ENCODE assay signal across 15 cellular contexts in genomic region chr4:18691431-18692200, GRCh38.
DNase-seq lines count a peak whose midpoint lies in the region; ATAC-seq and TF ChIP-seq lines count a peak whose summit lies in the region.
"Had no signal": no experiment of that assay in that cellular context is flagged by ENCODE, and none has a peak within 500 bp of the region (broad histone marks: within the 10 kb centered on the region; RNA-seq: fewer than 3 reads in every experiment).

No MANE protein-coding gene starts in this region.

- WGBS in HUES64 = 5% methylated on average over 9 of the region's 9 CpGs

- peaks cover 60% of the 10 kb centered on the region for H3K4me1 Mint-ChIP-seq in WTC11
- no peaks in the 10 kb centered on the region for H3K4me1 Mint-ChIP-seq in activated T-helper 1 cell treated with anti-CD3 and anti-CD28 coated beads, Interleukin-12 subunit alpha, Interleukin-12 subunit beta, Interleukin-2, Interleukin-4 antibody, amounts not matched to agents 30 ng/mL and 10 ng/mL and 1 ng/mL, durations not matched to agents 14 hours and 24 hours and 36 hours (ENCODE audit: low read depth)
- H3K4me1 Mint-ChIP-seq: CD4-positive, CD25-positive, alpha-beta regulatory T cell; naive B cell had no signal

- 0 out of 2 replicates have a peak overlapping the region, but pooled peaks have one; percentile 0 for H3K4me3 ChIP-seq in HUES64 (ENCODE audit: low read length)
- no peak overlapping the region for H3K4me3 ChIP-seq in retinal pigment epithelial cell (ENCODE audit: low read length)
- H3K4me3 ChIP-seq: skin epidermis had no signal

- POLR2A ChIA-PET in WTC11 (lab: Charles Lee) = interaction anchor here (0.6 kb wide), 1 partner anchor 503 kb away, joined by 3 read pairs; no protein-coding TSS in a partner anchor

- no peak for TF ChIP-seq POLR2A in erythroblast (IDR thresholded peaks at IDR 0.05; ENCODE audit: low read length)

- H3K27ac Mint-ChIP-seq in WTC11 = peak overlapping the region; percentile 97
- H3K27ac Mint-ChIP-seq in activated T-helper 1 cell treated with anti-CD3 and anti-CD28 coated beads, Interleukin-12 subunit alpha, Interleukin-12 subunit beta, Interleukin-2, Interleukin-4 antibody, amounts not matched to agents 30 ng/mL and 10 ng/mL and 1 ng/mL, durations not matched to agents 14 hours and 24 hours and 36 hours = no peak overlapping the region
- H3K27ac Mint-ChIP-seq: CD4-positive, CD25-positive, alpha-beta regulatory T cell; dendritic cell treated with granulocyte-macrophage colony-stimulating factor and Interleukin-4, amounts not matched to agents 40 ng/mL and 50 ng/mL, for 4 days; naive B cell had no signal

- H3K27me3 ChIP-seq in HUES64 (ENCODE audit: insufficient read depth, low read length) = no peaks in the 10 kb centered on the region

- H3K36me3 ChIP-seq in HUES64 (ENCODE audit: insufficient read depth, low read length) = no peaks in the 10 kb centered on the region

- no peaks in the 10 kb centered on the region for H3K9me3 Mint-ChIP-seq in WTC11
- no peaks in the 10 kb centered on the region for H3K9me3 Mint-ChIP-seq in activated T-helper 1 cell treated with anti-CD3 and anti-CD28 coated beads, Interleukin-12 subunit alpha, Interleukin-12 subunit beta, Interleukin-2, Interleukin-4 antibody, amounts not matched to agents 30 ng/mL and 10 ng/mL and 1 ng/mL, durations not matched to agents 14 hours and 24 hours and 36 hours
- H3K9me3 Mint-ChIP-seq: activated T-cell treated with anti-CD3 and anti-CD28 coated beads, Interleukin-2, amount 50 U/mL, for 4 hours; CD4-positive, CD25-positive, alpha-beta regulatory T cell; dendritic cell treated with granulocyte-macrophage colony-stimulating factor and Interleukin-4, amounts not matched to agents 40 ng/mL and 50 ng/mL, for 4 days; naive B cell had no signal

- CTCF ChIA-PET in WTC11 (lab: Charles Lee) = interaction anchor here (0.8 kb wide), 1 partner anchor 504 kb away, joined by 3 read pairs; no protein-coding TSS in a partner anchor

- DNase-seq in WTC11 (ENCODE audit: low spot score) = peak; percentile 73
- peak; percentile 78 for DNase-seq in islet precursor cell
- DNase-seq in retinal pigment epithelial cell (ENCODE audit: low read depth) = no peak
- DNase-seq in erythroblast (lab: John Stamatoyannopoulos, UW) = no peak
- no peak for DNase-seq in activated T-helper 1 cell treated with anti-CD3 and anti-CD28 coated beads, Interleukin-12 subunit alpha, Interleukin-12 subunit beta, Interleukin-2, Interleukin-4 antibody, amounts not matched to agents 30 ng/mL and 10 ng/mL and 1 ng/mL, durations not matched to agents 14 hours and 24 hours and 36 hours (ENCODE audit: low spot score)
- DNase-seq in activated CD4-positive, alpha-beta T cell treated with anti-CD3 and anti-CD28 coated beads, Interleukin-2, amount 50 U/mL, for 4 hours = no peak
- DNase-seq: activated CD4-positive, alpha-beta T cell treated with anti-CD3 and anti-CD28 coated beads for 48 hours; activated T-cell treated with anti-CD3 and anti-CD28 coated beads, Interleukin-2, amount 50 U/mL, for 4 hours; amniotic stem cell; CD4-positive, CD25-positive, alpha-beta regulatory T cell; naive B cell had no signal

- peaks cover 45% of the 10 kb centered on the region for H3K4me1 ChIP-seq in HUES64 (ENCODE audit: insufficient read depth, low read length)

- peak overlapping the region; percentile 59 for H3K9ac ChIP-seq in HUES64 (ENCODE audit: low read depth, low read length)

- no peaks in the 10 kb centered on the region for H3K9me3 ChIP-seq in HUES64 (ENCODE audit: insufficient read depth, low read depth, low read length)

- TF ChIP-seq CTCF in WTC11 (IDR thresholded peaks at IDR 0.05) (no peak), retinal pigment epithelial cell (conservative IDR thresholded peaks at IDR 0.05; ENCODE audit: low read depth, low read length) (peak; percentile 38)

- peak overlapping the region; percentile 34 for H3K4me3 Mint-ChIP-seq in WTC11
- H3K4me3 Mint-ChIP-seq in activated T-helper 1 cell treated with anti-CD3 and anti-CD28 coated beads, Interleukin-12 subunit alpha, Interleukin-12 subunit beta, Interleukin-2, Interleukin-4 antibody, amounts not matched to agents 30 ng/mL and 10 ng/mL and 1 ng/mL, durations not matched to agents 14 hours and 24 hours and 36 hours = no peak overlapping the region
- H3K4me3 Mint-ChIP-seq: activated T-cell treated with anti-CD3 and anti-CD28 coated beads, Interleukin-2, amount 50 U/mL, for 4 hours; CD4-positive, CD25-positive, alpha-beta regulatory T cell; dendritic cell treated with granulocyte-macrophage colony-stimulating factor and Interleukin-4, amounts not matched to agents 40 ng/mL and 50 ng/mL, for 4 days; naive B cell had no signal

- H3K27me3 Mint-ChIP-seq in WTC11 (ENCODE audit: low read depth) = no peaks in the 10 kb centered on the region; the same call in none of the 2 replicates
- peaks cover 3% of the 10 kb centered on the region for H3K27me3 Mint-ChIP-seq in activated T-helper 1 cell treated with anti-CD3 and anti-CD28 coated beads, Interleukin-12 subunit alpha, Interleukin-12 subunit beta, Interleukin-2, Interleukin-4 antibody, amounts not matched to agents 30 ng/mL and 10 ng/mL and 1 ng/mL, durations not matched to agents 14 hours and 24 hours and 36 hours (ENCODE audit: insufficient read depth)
- H3K27me3 Mint-ChIP-seq: CD4-positive, CD25-positive, alpha-beta regulatory T cell had no signal

- peak; percentile 88 for ATAC-seq in WTC11
- ATAC-seq: activated T-cell treated with anti-CD3 and anti-CD28 coated beads, Interleukin-2, amount 50 U/mL, for 4 hours; Panc1 had no signal

- peak overlapping the region; percentile 93 for H3K27ac ChIP-seq in HUES64 (ENCODE audit: low read depth, low read length)
- H3K27ac ChIP-seq: skin epidermis had no signal

- intact Hi-C loops in activated T-helper 1 cell treated with anti-CD3 and anti-CD28 coated beads, Interleukin-12 subunit alpha, Interleukin-12 subunit beta, Interleukin-2, Interleukin-4 antibody, amounts not matched to agents 30 ng/mL and 10 ng/mL and 1 ng/mL, durations not matched to agents 14 hours and 24 hours and 36 hours (cut with micrococcal nuclease) = no loop called here

- H3K36me3 Mint-ChIP-seq in WTC11 = 0 out of 2 replicates have a peak, but pooled peaks cover under 1% of the 10 kb centered on the region
- H3K36me3 Mint-ChIP-seq in activated T-helper 1 cell treated with anti-CD3 and anti-CD28 coated beads, Interleukin-12 subunit alpha, Interleukin-12 subunit beta, Interleukin-2, Interleukin-4 antibody, amounts not matched to agents 30 ng/mL and 10 ng/mL and 1 ng/mL, durations not matched to agents 14 hours and 24 hours and 36 hours (ENCODE audit: low read depth) = no peaks in the 10 kb centered on the region
- H3K36me3 Mint-ChIP-seq: CD4-positive, CD25-positive, alpha-beta regulatory T cell; naive B cell had no signal

TF ChIP-seq in WTC11, 78 proteins besides CTCF, POLR2A, EP300 and RAD21 (continues in another document):
- TF ChIP-seq FOXK1 (CRISPR knock-in tag; IDR thresholded peaks at IDR 0.05) = peak; percentile 84
- TF ChIP-seq FOXP4 (CRISPR knock-in tag; IDR thresholded peaks at IDR 0.05) = peak; percentile 93; the same call in 1 of the 2 replicates
- TF ChIP-seq ZNF532 (CRISPR knock-in tag; IDR thresholded peaks at IDR 0.05; ENCODE audit: borderline replicate concordance) = peak; percentile 54; the same call in 1 of the 2 replicates

Comparison
In these comparisons a context has a peak if more than half of its experiments do, and no peak if none do; other contexts are left out.
1. DNase-seq: peak in WTC11 (single experiment) and islet precursor cell (single experiment); none in retinal pigment epithelial cell (single experiment), erythroblast (0 of 2), activated T-helper 1 cell treated with anti-CD3 and anti-CD28 coated beads, Interleukin-12 subunit alpha, Interleukin-12 subunit beta, Interleukin-2, Interleukin-4 antibody, amounts not matched to agents 30 ng/mL and 10 ng/mL and 1 ng/mL, durations not matched to agents 14 hours and 24 hours and 36 hours (single experiment) and activated CD4-positive, alpha-beta T cell treated with anti-CD3 and anti-CD28 coated beads, Interleukin-2, amount 50 U/mL, for 4 hours (0 of 2).